1 cellular context compared by ENCODE assay signal in the genomic region with DNA sequence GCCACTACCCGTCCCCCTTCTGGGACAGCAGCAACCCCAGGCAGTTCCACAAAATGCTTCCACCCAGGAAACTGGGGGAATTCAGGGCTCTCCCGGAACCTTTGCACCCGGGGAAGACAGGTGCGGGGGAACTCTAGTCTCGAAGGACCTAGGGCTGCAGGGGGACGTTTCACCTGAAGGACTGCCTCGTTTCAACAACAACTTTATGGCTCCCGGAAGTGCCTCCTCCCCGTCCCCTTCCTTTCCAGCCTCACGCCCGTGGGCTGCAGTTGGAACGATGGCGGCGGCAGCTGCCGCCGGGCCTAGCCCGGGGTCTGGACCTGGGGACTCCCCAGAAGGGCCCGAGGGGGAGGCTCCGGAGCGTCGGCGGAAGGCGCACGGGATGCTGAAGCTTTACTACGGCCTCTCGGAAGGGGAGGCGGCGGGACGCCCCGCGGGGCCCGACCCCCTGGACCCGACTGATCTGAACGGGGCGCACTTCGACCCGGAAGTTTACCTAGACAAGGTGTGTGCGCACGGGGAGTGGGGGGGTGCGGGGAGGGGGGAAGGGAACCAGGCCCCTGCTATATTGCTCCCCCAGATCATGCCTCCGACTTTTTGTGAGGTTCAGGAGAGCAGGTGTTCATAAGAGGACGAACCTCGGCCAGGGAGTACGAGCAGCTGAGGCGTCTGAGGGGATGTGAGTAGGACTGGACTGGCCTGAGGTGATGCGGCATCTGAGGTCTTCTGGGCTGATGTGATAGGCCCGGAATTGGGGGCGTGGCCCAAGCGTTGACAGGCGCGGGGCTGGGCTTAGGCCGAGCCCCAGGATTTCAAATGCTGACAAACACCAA.
A peak's percentile ranks its signal among the peaks of the same experiment; 100 is the strongest.
TF ChIP-seq lines count a peak whose summit lies in the region.

A gene (plus strand): TSS at position 241 of the 833 bp plus-strand sequence. CDS start 37 bp downstream, at position 278.

TF ChIP-seq in HepG2, 621 proteins besides CTCF, POLR2A, EP300 and RAD21 (continued from another document and continues in another):
- TF ChIP-seq, protein P1, sequence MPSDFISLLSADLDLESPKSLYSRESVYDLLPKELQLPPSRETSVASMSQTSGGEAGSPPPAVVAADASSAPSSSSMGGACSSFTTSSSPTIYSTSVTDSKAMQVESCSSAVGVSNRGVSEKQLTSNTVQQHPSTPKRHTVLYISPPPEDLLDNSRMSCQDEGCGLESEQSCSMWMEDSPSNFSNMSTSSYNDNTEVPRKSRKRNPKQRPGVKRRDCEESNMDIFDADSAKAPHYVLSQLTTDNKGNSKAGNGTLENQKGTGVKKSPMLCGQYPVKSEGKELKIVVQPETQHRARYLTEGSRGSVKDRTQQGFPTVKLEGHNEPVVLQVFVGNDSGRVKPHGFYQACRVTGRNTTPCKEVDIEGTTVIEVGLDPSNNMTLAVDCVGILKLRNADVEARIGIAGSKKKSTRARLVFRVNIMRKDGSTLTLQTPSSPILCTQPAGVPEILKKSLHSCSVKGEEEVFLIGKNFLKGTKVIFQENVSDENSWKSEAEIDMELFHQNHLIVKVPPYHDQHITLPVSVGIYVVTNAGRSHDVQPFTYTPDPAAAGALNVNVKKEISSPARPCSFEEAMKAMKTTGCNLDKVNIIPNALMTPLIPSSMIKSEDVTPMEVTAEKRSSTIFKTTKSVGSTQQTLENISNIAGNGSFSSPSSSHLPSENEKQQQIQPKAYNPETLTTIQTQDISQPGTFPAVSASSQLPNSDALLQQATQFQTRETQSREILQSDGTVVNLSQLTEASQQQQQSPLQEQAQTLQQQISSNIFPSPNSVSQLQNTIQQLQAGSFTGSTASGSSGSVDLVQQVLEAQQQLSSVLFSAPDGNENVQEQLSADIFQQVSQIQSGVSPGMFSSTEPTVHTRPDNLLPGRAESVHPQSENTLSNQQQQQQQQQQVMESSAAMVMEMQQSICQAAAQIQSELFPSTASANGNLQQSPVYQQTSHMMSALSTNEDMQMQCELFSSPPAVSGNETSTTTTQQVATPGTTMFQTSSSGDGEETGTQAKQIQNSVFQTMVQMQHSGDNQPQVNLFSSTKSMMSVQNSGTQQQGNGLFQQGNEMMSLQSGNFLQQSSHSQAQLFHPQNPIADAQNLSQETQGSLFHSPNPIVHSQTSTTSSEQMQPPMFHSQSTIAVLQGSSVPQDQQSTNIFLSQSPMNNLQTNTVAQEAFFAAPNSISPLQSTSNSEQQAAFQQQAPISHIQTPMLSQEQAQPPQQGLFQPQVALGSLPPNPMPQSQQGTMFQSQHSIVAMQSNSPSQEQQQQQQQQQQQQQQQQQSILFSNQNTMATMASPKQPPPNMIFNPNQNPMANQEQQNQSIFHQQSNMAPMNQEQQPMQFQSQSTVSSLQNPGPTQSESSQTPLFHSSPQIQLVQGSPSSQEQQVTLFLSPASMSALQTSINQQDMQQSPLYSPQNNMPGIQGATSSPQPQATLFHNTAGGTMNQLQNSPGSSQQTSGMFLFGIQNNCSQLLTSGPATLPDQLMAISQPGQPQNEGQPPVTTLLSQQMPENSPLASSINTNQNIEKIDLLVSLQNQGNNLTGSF (CRISPR knock-in tag; IDR thresholded peaks at IDR 0.05) = no peak
- TF ChIP-seq, protein P2, sequence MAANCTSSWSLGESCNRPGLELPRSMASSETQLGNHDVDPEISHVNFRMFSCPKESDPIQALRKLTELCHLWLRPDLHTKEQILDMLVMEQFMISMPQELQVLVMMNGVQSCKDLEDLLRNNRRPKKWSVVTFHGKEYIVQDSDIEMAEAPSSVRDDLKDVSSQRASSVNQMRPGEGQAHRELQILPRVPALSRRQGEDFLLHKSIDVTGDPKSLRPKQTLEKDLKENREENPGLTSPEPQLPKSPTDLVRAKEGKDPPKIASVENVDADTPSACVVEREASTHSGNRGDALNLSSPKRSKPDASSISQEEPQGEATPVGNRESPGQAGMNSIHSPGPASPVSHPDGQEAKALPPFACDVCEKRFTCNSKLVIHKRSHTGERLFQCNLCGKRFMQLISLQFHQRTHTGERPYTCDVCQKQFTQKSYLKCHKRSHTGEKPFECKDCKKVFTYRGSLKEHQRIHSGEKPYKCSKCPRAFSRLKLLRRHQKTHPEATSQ (CRISPR knock-in tag; IDR thresholded peaks at IDR 0.05; ENCODE audit: borderline replicate concordance) = peak; percentile 64; the same call in 1 of the 2 replicates
- TF ChIP-seq RFX5 (IDR thresholded peaks at IDR 0.05; ENCODE audit: low read depth, low read length) (no peak), TMF1 (CRISPR knock-in tag; IDR thresholded peaks at IDR 0.05; ENCODE audit: low read depth) (no peak), ZNF121 (CRISPR knock-in tag; IDR thresholded peaks at IDR 0.05) (peak; percentile 52; the same call in 1 of the 2 replicates), SIX1 (CRISPR knock-in tag; IDR thresholded peaks at IDR 0.05; ENCODE audit: borderline replicate concordance) (peak; percentile 31; the same call in 1 of the 2 replicates), PAWR (CRISPR knock-in tag; IDR thresholded peaks at IDR 0.05; ENCODE audit: borderline replicate concordance) (no peak), MTA3 (CRISPR knock-in tag; IDR thresholded peaks at IDR 0.05) (no peak), NFKBIZ (CRISPR knock-in tag; IDR thresholded peaks at IDR 0.05) (peak; percentile 50; the same call in 1 of the 2 replicates), ZMAT3 (CRISPR knock-in tag; conservative IDR thresholded peaks at IDR 0.05) (peak; percentile 75), ZNF350 (CRISPR knock-in tag; IDR thresholded peaks at IDR 0.05; ENCODE audit: borderline replicate concordance, low read depth) (peak; percentile 90), SMAD3 (CRISPR knock-in tag; IDR thresholded peaks at IDR 0.05) (peak; percentile 70; the same call in 1 of the 2 replicates), PLRG1 (conservative IDR thresholded peaks at IDR 0.05) (no peak), AGO2 (optimal IDR thresholded peaks at IDR 0.05; ENCODE audit: low read depth, low read length) (peak; percentile 90), ZNF367 (CRISPR knock-in tag; IDR thresholded peaks at IDR 0.05; ENCODE audit: borderline replicate concordance) (no peak), SRSF1 (optimal IDR thresholded peaks at IDR 0.05; ENCODE audit: low read depth, low read length) (no peak), NFATC3 (CRISPR knock-in tag; IDR thresholded peaks at IDR 0.05) (no peak), EED (CRISPR knock-in tag; IDR thresholded peaks at IDR 0.05) (no peak; the same call in 1 of the 2 replicates), RELA (CRISPR knock-in tag; IDR thresholded peaks at IDR 0.05) (0 out of 2 replicates have a peak, but pooled peaks have one; percentile 48), ZNF17 (CRISPR knock-in tag; IDR thresholded peaks at IDR 0.05) (no peak), MAZ (IDR thresholded peaks at IDR 0.05; ENCODE audit: borderline replicate concordance, low read depth, low read length) (peak; percentile 97), MAZ (CRISPR knock-in tag; IDR thresholded peaks at IDR 0.05; ENCODE audit: low read depth) (peak; percentile 92), ZSCAN20 (CRISPR knock-in tag; IDR thresholded peaks at IDR 0.05; ENCODE audit: borderline replicate concordance) (no peak), ZNF619 (CRISPR knock-in tag; IDR thresholded peaks at IDR 0.05) (no peak; the same call in 1 of the 2 replicates), ZNF629 (CRISPR knock-in tag; conservative IDR thresholded peaks at IDR 0.05) (0 out of 2 replicates have a peak, but pooled peaks have one; percentile 18), ZKSCAN5 (CRISPR knock-in tag; IDR thresholded peaks at IDR 0.05) (no peak), ZNF644 (CRISPR knock-in tag; IDR thresholded peaks at IDR 0.05; ENCODE audit: low read depth) (no peak), SMC3 (IDR thresholded peaks at IDR 0.05; ENCODE audit: low read length) (no peak), U2AF1 (optimal IDR thresholded peaks at IDR 0.05; ENCODE audit: low read depth, low read length) (no peak), ZNF616 (CRISPR knock-in tag; IDR thresholded peaks at IDR 0.05; ENCODE audit: low read depth) (peak; percentile 85), ATF7 (IDR thresholded peaks at IDR 0.05) (no peak), ATF7 (CRISPR knock-in tag; IDR thresholded peaks at IDR 0.05) (peak; percentile 58), CREM (IDR thresholded peaks at IDR 0.05) (peak; percentile 92), CREM (CRISPR knock-in tag; IDR thresholded peaks at IDR 0.05) (0 out of 2 replicates have a peak, but pooled peaks have one; percentile 32), SOX13 (IDR thresholded peaks at IDR 0.05) (no peak), SOX13 (CRISPR knock-in tag; conservative IDR thresholded peaks at IDR 0.05 in 1 of 2, IDR thresholded peaks at IDR 0.05 in 1 of 2) (peak in 1 of 2 experiments; percentile 57; a peak in 2 of 4 replicates), SMAD9 (CRISPR knock-in tag; IDR thresholded peaks at IDR 0.05) (no peak), ZNF251 (CRISPR knock-in tag; IDR thresholded peaks at IDR 0.05) (no peak), SPEN (CRISPR knock-in tag; IDR thresholded peaks at IDR 0.05; ENCODE audit: low read depth) (peak; percentile 91; the same call in 1 of the 2 replicates), GFI1 (CRISPR knock-in tag; IDR thresholded peaks at IDR 0.05; ENCODE audit: borderline replicate concordance) (peak; percentile 65), NFYB (CRISPR knock-in tag; IDR thresholded peaks at IDR 0.05) (peak; percentile 55), KLF13 (CRISPR knock-in tag; IDR thresholded peaks at IDR 0.05) (no peak; the same call in 1 of the 2 replicates), ZNF274 (CRISPR knock-in tag; IDR thresholded peaks at IDR 0.05) (0 out of 2 replicates have a peak, but pooled peaks have one; percentile 47), GTF3A (CRISPR knock-in tag; conservative IDR thresholded peaks at IDR 0.05) (no peak; the same call in 1 of the 2 replicates)
- TF ChIP-seq, protein P3, sequence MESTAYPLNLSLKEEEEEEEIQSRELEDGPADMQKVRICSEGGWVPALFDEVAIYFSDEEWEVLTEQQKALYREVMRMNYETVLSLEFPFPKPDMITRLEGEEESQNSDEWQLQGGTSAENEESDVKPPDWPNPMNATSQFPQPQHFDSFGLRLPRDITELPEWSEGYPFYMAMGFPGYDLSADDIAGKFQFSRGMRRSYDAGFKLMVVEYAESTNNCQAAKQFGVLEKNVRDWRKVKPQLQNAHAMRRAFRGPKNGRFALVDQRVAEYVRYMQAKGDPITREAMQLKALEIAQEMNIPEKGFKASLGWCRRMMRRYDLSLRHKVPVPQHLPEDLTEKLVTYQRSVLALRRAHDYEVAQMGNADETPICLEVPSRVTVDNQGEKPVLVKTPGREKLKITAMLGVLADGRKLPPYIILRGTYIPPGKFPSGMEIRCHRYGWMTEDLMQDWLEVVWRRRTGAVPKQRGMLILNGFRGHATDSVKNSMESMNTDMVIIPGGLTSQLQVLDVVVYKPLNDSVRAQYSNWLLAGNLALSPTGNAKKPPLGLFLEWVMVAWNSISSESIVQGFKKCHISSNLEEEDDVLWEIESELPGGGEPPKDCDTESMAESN (CRISPR knock-in tag; conservative IDR thresholded peaks at IDR 0.05) = peak; percentile 90
- TF ChIP-seq, protein P4, sequence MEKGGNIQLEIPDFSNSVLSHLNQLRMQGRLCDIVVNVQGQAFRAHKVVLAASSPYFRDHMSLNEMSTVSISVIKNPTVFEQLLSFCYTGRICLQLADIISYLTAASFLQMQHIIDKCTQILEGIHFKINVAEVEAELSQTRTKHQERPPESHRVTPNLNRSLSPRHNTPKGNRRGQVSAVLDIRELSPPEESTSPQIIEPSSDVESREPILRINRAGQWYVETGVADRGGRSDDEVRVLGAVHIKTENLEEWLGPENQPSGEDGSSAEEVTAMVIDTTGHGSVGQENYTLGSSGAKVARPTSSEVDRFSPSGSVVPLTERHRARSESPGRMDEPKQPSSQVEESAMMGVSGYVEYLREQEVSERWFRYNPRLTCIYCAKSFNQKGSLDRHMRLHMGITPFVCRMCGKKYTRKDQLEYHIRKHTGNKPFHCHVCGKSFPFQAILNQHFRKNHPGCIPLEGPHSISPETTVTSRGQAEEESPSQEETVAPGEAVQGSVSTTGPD (CRISPR knock-in tag; IDR thresholded peaks at IDR 0.05) = peak; percentile 20; the same call in 1 of the 2 replicates
- TF ChIP-seq, protein P5, sequence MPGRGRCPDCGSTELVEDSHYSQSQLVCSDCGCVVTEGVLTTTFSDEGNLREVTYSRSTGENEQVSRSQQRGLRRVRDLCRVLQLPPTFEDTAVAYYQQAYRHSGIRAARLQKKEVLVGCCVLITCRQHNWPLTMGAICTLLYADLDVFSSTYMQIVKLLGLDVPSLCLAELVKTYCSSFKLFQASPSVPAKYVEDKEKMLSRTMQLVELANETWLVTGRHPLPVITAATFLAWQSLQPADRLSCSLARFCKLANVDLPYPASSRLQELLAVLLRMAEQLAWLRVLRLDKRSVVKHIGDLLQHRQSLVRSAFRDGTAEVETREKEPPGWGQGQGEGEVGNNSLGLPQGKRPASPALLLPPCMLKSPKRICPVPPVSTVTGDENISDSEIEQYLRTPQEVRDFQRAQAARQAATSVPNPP (CRISPR knock-in tag; IDR thresholded peaks at IDR 0.05) = no peak
- TF ChIP-seq, protein P6, sequence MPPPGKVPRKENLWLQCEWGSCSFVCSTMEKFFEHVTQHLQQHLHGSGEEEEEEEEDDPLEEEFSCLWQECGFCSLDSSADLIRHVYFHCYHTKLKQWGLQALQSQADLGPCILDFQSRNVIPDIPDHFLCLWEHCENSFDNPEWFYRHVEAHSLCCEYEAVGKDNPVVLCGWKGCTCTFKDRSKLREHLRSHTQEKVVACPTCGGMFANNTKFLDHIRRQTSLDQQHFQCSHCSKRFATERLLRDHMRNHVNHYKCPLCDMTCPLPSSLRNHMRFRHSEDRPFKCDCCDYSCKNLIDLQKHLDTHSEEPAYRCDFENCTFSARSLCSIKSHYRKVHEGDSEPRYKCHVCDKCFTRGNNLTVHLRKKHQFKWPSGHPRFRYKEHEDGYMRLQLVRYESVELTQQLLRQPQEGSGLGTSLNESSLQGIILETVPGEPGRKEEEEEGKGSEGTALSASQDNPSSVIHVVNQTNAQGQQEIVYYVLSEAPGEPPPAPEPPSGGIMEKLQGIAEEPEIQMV (CRISPR knock-in tag; IDR thresholded peaks at IDR 0.05; ENCODE audit: low read depth) = 0 out of 2 replicates have a peak, but pooled peaks have one; percentile 55
- TF ChIP-seq, protein P7, sequence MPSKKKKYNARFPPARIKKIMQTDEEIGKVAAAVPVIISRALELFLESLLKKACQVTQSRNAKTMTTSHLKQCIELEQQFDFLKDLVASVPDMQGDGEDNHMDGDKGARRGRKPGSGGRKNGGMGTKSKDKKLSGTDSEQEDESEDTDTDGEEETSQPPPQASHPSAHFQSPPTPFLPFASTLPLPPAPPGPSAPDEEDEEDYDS (CRISPR knock-in tag; IDR thresholded peaks at IDR 0.05) = peak; percentile 62
- TF ChIP-seq, protein P8, sequence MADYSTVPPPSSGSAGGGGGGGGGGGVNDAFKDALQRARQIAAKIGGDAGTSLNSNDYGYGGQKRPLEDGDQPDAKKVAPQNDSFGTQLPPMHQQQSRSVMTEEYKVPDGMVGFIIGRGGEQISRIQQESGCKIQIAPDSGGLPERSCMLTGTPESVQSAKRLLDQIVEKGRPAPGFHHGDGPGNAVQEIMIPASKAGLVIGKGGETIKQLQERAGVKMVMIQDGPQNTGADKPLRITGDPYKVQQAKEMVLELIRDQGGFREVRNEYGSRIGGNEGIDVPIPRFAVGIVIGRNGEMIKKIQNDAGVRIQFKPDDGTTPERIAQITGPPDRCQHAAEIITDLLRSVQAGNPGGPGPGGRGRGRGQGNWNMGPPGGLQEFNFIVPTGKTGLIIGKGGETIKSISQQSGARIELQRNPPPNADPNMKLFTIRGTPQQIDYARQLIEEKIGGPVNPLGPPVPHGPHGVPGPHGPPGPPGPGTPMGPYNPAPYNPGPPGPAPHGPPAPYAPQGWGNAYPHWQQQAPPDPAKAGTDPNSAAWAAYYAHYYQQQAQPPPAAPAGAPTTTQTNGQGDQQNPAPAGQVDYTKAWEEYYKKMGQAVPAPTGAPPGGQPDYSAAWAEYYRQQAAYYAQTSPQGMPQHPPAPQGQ (CRISPR knock-in tag; IDR thresholded peaks at IDR 0.05; ENCODE audit: borderline replicate concordance) = no peak
